Comparison of ENCODE assay signal across 8 cellular contexts in genomic region chr12:52741378-52742195, GRCh38. TPM values are rescaled to one million over a fixed set of nuclear protein-coding genes. Genes with fewer than 3 reads are reported as not detected.
DNase-seq lines count a peak whose midpoint lies in the region; FAIRE-seq and TF ChIP-seq lines count a peak whose summit lies in the region.

No MANE protein-coding gene starts in this region.

- H3K4me3 ChIP-seq in foreskin fibroblast (ENCODE audit: low read depth in 1 of 2, low read length in 2 of 2) = no peak overlapping the region

- peak; percentile 71 for DNase-seq in Daoy (ENCODE audit: low read depth)
- DNase-seq in NAMALWA (ENCODE audit: low spot score) = peak; percentile 47
- DNase-seq in activated CD8-positive, alpha-beta memory T cell treated with anti-CD3 and anti-CD28 coated beads, Interleukin-2, amount 50 U/mL, for 4 hours = peak; percentile 56
- peak; percentile 23 to 69 for DNase-seq in foreskin fibroblast
- peak; percentile 19 to 62 for DNase-seq in stimulated activated CD4-positive, alpha-beta T cell treated with anti-CD3 and anti-CD28 coated beads, Interleukin-12 subunit alpha, Interleukin-12 subunit beta, amount 100 ng/mL, for 24 hours (ENCODE audit: low read depth in 2 of 2)
- DNase-seq in frontal cortex (ENCODE audit: low spot score in 2 of 2) = no peak
- no peak for DNase-seq in NCI-H187 (lab: John Stamatoyannopoulos, UW)
- no peak for DNase-seq in NCI-H146 (lab: John Stamatoyannopoulos, UW)

- FAIRE-seq in frontal cortex (lab: Jason Lieb, UNC) = no peak

- TF ChIP-seq CTCF in foreskin fibroblast (IDR thresholded peaks at IDR 0.05; ENCODE audit: low read depth, low read length) = no peak

RNA-seq across cellular contexts. Expression of gene KRT76, which starts 35.6 kb away (rescaled TPM):
- not detected in 2 replicates for total RNA-seq in Daoy (2014; rRNA removed; shearing (Covaris generic))
- total RNA-seq in frontal cortex = not detected

RNA-seq across cellular contexts. Expression of gene KRT77, which starts 38.3 kb away (rescaled TPM):
- total RNA-seq in Daoy (2014; rRNA removed; shearing (Covaris generic)) = not detected in 2 replicates
- not detected for total RNA-seq in frontal cortex

RNA-seq across cellular contexts. Expression of gene KRT3, which starts 54.3 kb away (rescaled TPM):
- total RNA-seq in Daoy (2014; rRNA removed; shearing (Covaris generic)) = not detected in 2 replicates
- total RNA-seq in frontal cortex = not detected

Comparison
In these comparisons a context has a peak if more than half of its experiments do, and no peak if none do; other contexts are left out.
1. DNase-seq: peak in Daoy (single experiment), NAMALWA (single experiment), activated CD8-positive, alpha-beta memory T cell treated with anti-CD3 and anti-CD28 coated beads, Interleukin-2, amount 50 U/mL, for 4 hours (single experiment), foreskin fibroblast (2 of 2) and stimulated activated CD4-positive, alpha-beta T cell treated with anti-CD3 and anti-CD28 coated beads, Interleukin-12 subunit alpha, Interleukin-12 subunit beta, amount 100 ng/mL, for 24 hours (2 of 2); none in frontal cortex (0 of 2), NCI-H187 (0 of 2) and NCI-H146 (single experiment).